ENCODE assay signal across 8 cellular contexts in genomic region chr4:185395255-185395955, GRCh38. TPM values are rescaled to one million over a fixed set of nuclear protein-coding genes. Genes with fewer than 3 reads are reported as not detected.
DNase-seq lines count a peak whose midpoint lies in the region; ATAC-seq, FAIRE-seq and TF ChIP-seq lines count a peak whose summit lies in the region.

TSS of gene LRP2BP (minus strand) at chr4:185395924. CDS start at chr4:185378186, 17,738 bp downstream.

- H3K27ac Mint-ChIP-seq in astrocyte (ENCODE audit: unreplicated experiment) (peak within 1 kb of the TSS; percentile 92), immature natural killer cell (peak within 1 kb of the TSS; percentile 97 to 99 (median 98))
- peak within 1 kb of the TSS; percentile 95 for H3K27ac Mint-ChIP-seq in stimulated activated memory B cell treated with anti-CD40 and anti-IgM and Interleukin-4, amounts not matched to agents 10 μg/mL and 1 μg/mL and 100 μg/mL, for 72 hours

- peaks cover 5% of the 10 kb centered on the region for H3K36me3 Mint-ChIP-seq in astrocyte (ENCODE audit: low read depth, unreplicated experiment)
- peaks cover 0 to 11% (median 0%) of the 10 kb centered on the region in 3 donors for H3K36me3 Mint-ChIP-seq in immature natural killer cell
- H3K36me3 Mint-ChIP-seq in stimulated activated memory B cell treated with anti-CD40 and anti-IgM and Interleukin-4, amounts not matched to agents 10 μg/mL and 1 μg/mL and 100 μg/mL, for 72 hours: peaks cover 6% of the 10 kb centered on the region

- H3K27ac ChIP-seq in astrocyte (ENCODE audit: low read depth, low read length): peak within 1 kb of the TSS; percentile 93

- H3K4me3 Mint-ChIP-seq in astrocyte (ENCODE audit: unreplicated experiment) (peak within 1 kb of the TSS; percentile 91), immature natural killer cell (peak within 1 kb of the TSS; percentile 94 to 98 (median 96))
- peak within 1 kb of the TSS; percentile 91 for H3K4me3 Mint-ChIP-seq in stimulated activated memory B cell treated with anti-CD40 and anti-IgM and Interleukin-4, amounts not matched to agents 10 μg/mL and 1 μg/mL and 100 μg/mL, for 72 hours

- FAIRE-seq in astrocyte (lab: Jason Lieb, UNC): no peak

- TF ChIP-seq CTCF in GM10248 (IDR thresholded peaks at IDR 0.05; ENCODE audit: control extremely low read depth, extremely low read depth, low read depth, missing control alignments) (no peak), astrocyte (IDR thresholded peaks at IDR 0.05; ENCODE audit: insufficient read depth, low read depth, low read length) (no peak)

- peak within 1 kb of the TSS; percentile 88 for H3K9ac ChIP-seq in astrocyte (ENCODE audit: low read length)

- ATAC-seq in stimulated activated memory B cell treated with anti-CD40 and anti-IgM and Interleukin-4, amounts not matched to agents 10 μg/mL and 1 μg/mL and 100 μg/mL, for 72 hours: no peak
- no peak for ATAC-seq in HG02885 (IDR thresholded peaks at IDR 0.05; ENCODE audit: poor library complexity, unreplicated experiment)
- ATAC-seq in left lobe of liver: no peak

- no peaks in the 10 kb centered on the region for H3K27me3 Mint-ChIP-seq in astrocyte (ENCODE audit: low read depth, unreplicated experiment)
- peaks cover 0 to 8% (median 6%) of the 10 kb centered on the region in 3 donors for H3K27me3 Mint-ChIP-seq in immature natural killer cell (ENCODE audit: low read depth in 3 of 3)
- no peaks in the 10 kb centered on the region for H3K27me3 Mint-ChIP-seq in stimulated activated memory B cell treated with anti-CD40 and anti-IgM and Interleukin-4, amounts not matched to agents 10 μg/mL and 1 μg/mL and 100 μg/mL, for 72 hours

- CTCF ChIA-PET in GM10248 (lab: Yijun Ruan, JAX): interaction anchor here (1.0 to 2.2 kb wide), 4 partner anchors 11 to 643 kb away, joined by 3 to 7 read pairs (median 4); no protein-coding TSS in a partner anchor

- no peaks in the 10 kb centered on the region for H4K20me1 ChIP-seq in astrocyte (ENCODE audit: insufficient read depth, low read length)

- no peaks in the 10 kb centered on the region for H3K9me3 ChIP-seq in astrocyte (ENCODE audit: insufficient read depth, low read depth, low read length)

- peaks cover 6% of the 10 kb centered on the region for H3K4me1 Mint-ChIP-seq in astrocyte (ENCODE audit: low read depth, unreplicated experiment)
- H3K4me1 Mint-ChIP-seq in immature natural killer cell: peaks cover 19 to 26% of the 10 kb centered on the region in 2 donors
- peaks cover 54% of the 10 kb centered on the region for H3K4me1 Mint-ChIP-seq in stimulated activated memory B cell treated with anti-CD40 and anti-IgM and Interleukin-4, amounts not matched to agents 10 μg/mL and 1 μg/mL and 100 μg/mL, for 72 hours

- H3K4me2 ChIP-seq in astrocyte (ENCODE audit: low read length): peak within 1 kb of the TSS; percentile 90

- H3K4me3 ChIP-seq in astrocyte (ENCODE audit: insufficient read depth, low read depth, low read length): peak within 1 kb of the TSS; percentile 64

- H2AFZ ChIP-seq in astrocyte (ENCODE audit: low read depth, low read length): peak within 1 kb of the TSS; percentile 70

- H3K79me2 ChIP-seq in astrocyte (ENCODE audit: insufficient read depth, low read length): no peaks in the 10 kb centered on the region

- H3K36me3 ChIP-seq in astrocyte (ENCODE audit: insufficient read depth, low read length): peaks cover 5% of the 10 kb centered on the region

- DNase-seq in GM10248 (ENCODE audit: extremely low spot score) (peak; percentile 24), NAMALWA (ENCODE audit: low spot score) (peak; percentile 66), astrocyte (ENCODE audit: low read depth) (no peak), immature natural killer cell (peak; percentile 19 to 29 (median 28)), left lobe of liver (ENCODE audit: low spot score) (no peak), HPDE6-E6E7 (ENCODE audit: extremely low spot score) (no peak)

- no peaks in the 10 kb centered on the region for H3K27me3 ChIP-seq in astrocyte (ENCODE audit: insufficient read depth, low read length)

- POLR2A ChIA-PET in GM10248 (lab: Yijun Ruan, JAX): interaction anchor here (0.7 to 2.1 kb wide), 2 partner anchors 9 to 30 kb away, joined by 3 to 16 read pairs; partner anchors contain the start of gene UFSP2

- peaks cover 9% of the 10 kb centered on the region for H3K4me1 ChIP-seq in astrocyte (ENCODE audit: insufficient read depth, low read length)

- peaks cover 3% of the 10 kb centered on the region for H3K9me3 Mint-ChIP-seq in astrocyte (ENCODE audit: unreplicated experiment)
- H3K9me3 Mint-ChIP-seq in immature natural killer cell: no peaks in the 10 kb centered on the region
- no peaks in the 10 kb centered on the region for H3K9me3 Mint-ChIP-seq in stimulated activated memory B cell treated with anti-CD40 and anti-IgM and Interleukin-4, amounts not matched to agents 10 μg/mL and 1 μg/mL and 100 μg/mL, for 72 hours

RNA-seq across cellular contexts. Expression of gene LRP2BP, which starts in this region (rescaled TPM):
- total RNA-seq in astrocyte (0.26 and 0.27 TPM in 2 replicates), left lobe of liver (0.23 TPM)
- polyA plus RNA-seq in immature natural killer cell: under 1 TPM in 2 of 3 donors, not detected in 1; 0.17 to 0.36 TPM

Comparison
In these comparisons a context has a peak if more than half of its experiments do, and no peak if none do; other contexts are left out.
1. Peak in DNase-seq in immature natural killer cell; RNA of the gene not detected or under 1 TPM.
2. DNase-seq: peak in GM10248 (single experiment) and NAMALWA (single experiment); none in astrocyte (single experiment), left lobe of liver (single experiment) and HPDE6-E6E7 (single experiment).
3. Peak in every context shown above with its lines, with median percentiles within 50 percentile points of each other: H3K27ac Mint-ChIP-seq and H3K4me3 Mint-ChIP-seq.